Comparison of ENCODE assay signal across 1 cellular context in the genomic region with DNA sequence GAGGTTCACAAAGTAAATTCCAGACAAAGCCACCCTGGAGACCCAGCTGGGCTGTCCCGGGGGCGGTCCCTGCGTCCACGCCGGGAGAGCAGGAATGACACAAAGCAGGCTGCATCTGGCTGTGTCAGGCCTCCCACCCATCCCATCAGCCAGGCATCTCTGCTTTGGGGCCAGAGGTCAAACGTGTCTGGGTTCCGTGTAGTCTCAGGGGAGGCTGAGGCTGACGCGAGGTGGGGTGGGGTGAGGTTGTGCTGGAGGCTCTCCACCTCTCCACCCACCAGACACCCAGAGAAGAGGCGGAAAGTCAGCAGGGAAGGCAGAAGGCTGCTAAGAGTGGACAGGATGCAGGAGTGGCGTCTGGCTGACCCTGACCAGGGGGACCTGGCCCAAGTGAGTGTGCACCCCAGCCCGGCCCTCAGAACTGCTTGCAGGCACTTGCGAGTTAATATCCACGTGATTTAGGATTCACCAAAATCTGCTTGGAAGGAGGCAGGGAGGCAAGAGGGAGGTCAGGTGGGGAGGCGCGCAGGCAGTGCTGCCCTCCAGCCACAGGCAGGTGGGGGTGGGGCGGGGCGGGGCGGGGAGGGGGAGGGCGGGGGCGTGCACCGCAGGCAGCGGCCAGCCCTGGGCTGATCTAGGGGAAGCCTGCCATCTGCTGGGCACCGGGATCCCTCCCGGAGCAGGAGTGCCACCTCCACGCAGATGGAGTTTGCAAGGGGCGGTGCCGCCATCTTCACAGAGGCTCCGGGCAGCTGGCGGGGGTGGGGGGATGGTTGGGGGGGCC.
TF ChIP-seq lines count a peak whose summit lies in the region.

No MANE protein-coding gene starts in this region.

TF ChIP-seq in SK-N-SH treated with all-trans-retinoic acid at 6 μM for 48 hours, 23 proteins besides CTCF, POLR2A, EP300 and RAD21 (continued from another document):
- TF ChIP-seq ZC3H10 (CRISPR knock-in tag; IDR thresholded peaks at IDR 0.05) (no peak), TOX (CRISPR knock-in tag; IDR thresholded peaks at IDR 0.05; ENCODE audit: borderline replicate concordance) (no peak), RARB (CRISPR knock-in tag; IDR thresholded peaks at IDR 0.05) (no peak), BACH2 (CRISPR knock-in tag; IDR thresholded peaks at IDR 0.05; ENCODE audit: borderline replicate concordance) (no peak), ZFP3 (CRISPR knock-in tag; IDR thresholded peaks at IDR 0.05) (no peak), ZNF8 (CRISPR knock-in tag; IDR thresholded peaks at IDR 0.05) (no peak), SNAI2 (CRISPR knock-in tag; IDR thresholded peaks at IDR 0.05) (no peak)
